In genomic region chr6:107800564-107801164, GRCh38 we compare ENCODE assay signal across 11 cellular contexts. TPM values are rescaled to one million over a fixed set of nuclear protein-coding genes. Genes with fewer than 3 reads are reported as not detected.
DNase-seq lines count a peak whose midpoint lies in the region; ATAC-seq, FAIRE-seq and TF ChIP-seq lines count a peak whose summit lies in the region.
"Had no signal": no experiment of that assay in that cellular context is flagged by ENCODE, and none has a peak within 500 bp of the region (broad histone marks: within the 10 kb centered on the region; RNA-seq: fewer than 3 reads in every experiment).

No MANE protein-coding gene starts in this region.

- no peak overlapping the region for H3K27ac ChIP-seq in cardiac muscle cell
- H3K27ac ChIP-seq in heart right ventricle = no peak overlapping the region
- no peak overlapping the region for H3K27ac ChIP-seq in OCI-LY7 (ENCODE audit: low read depth, low read length, poor library complexity, severe bottlenecking)
- H3K27ac ChIP-seq: KMS-11, prostate gland had no signal

- H3K36me3 ChIP-seq in cardiac muscle cell = no peaks in the 10 kb centered on the region
- no peaks in the 10 kb centered on the region for H3K36me3 ChIP-seq in heart right ventricle
- H3K36me3 ChIP-seq in OCI-LY7 (ENCODE audit: insufficient read depth, low read length) = no peaks in the 10 kb centered on the region
- H3K36me3 ChIP-seq: prostate gland had no signal

- H3K9me3 ChIP-seq in cardiac muscle cell (ENCODE audit: low read depth) (no peaks in the 10 kb centered on the region), heart right ventricle (peaks cover 0 to 13% (median 0%) of the 10 kb centered on the region in 11 donors), OCI-LY7 (ENCODE audit: low read length) (peaks cover 10% of the 10 kb centered on the region; the same call in 1 of the 2 replicates)
- H3K9me3 ChIP-seq: prostate gland had no signal

- ATAC-seq in heart right ventricle = no peak
- ATAC-seq in HG02759 (IDR thresholded peaks at IDR 0.05; ENCODE audit: unreplicated experiment) = no peak

- no peak for TF ChIP-seq POLR2A in GM12892 (IDR thresholded peaks at IDR 0.05; ENCODE audit: low read depth, low read length)

- TF ChIP-seq CTCF in cardiac muscle cell (IDR thresholded peaks at IDR 0.05; ENCODE audit: low read depth, low read length) = peak; percentile 37
- TF ChIP-seq CTCF in heart right ventricle (IDR thresholded peaks at IDR 0.05) = peak in 2 of 9 donors; percentile 13 to 15
- peak; percentile 60 for TF ChIP-seq CTCF in OCI-LY7 (conservative IDR thresholded peaks at IDR 0.05; ENCODE audit: low read length)
- peak; percentile 38 for TF ChIP-seq CTCF in fibroblast of mammary gland (conservative IDR thresholded peaks at IDR 0.05; ENCODE audit: control insufficient read depth, insufficient read depth, low read depth, low read length)

- FAIRE-seq in GM12892 (lab: Jason Lieb, UNC) = no peak

- no TSS peak for BruUV-seq in OCI-LY7 (replicated peaks; lab: Mats Ljungman, UMichigan)

- DNase-seq in cardiac muscle cell (ENCODE audit: low read depth in 1 of 2, low spot score in 1 of 2) (peak in 1 of 2 donors; percentile 29), heart right ventricle (no peak), OCI-LY7 (ENCODE audit: low spot score) (no peak), fibroblast of mammary gland (ENCODE audit: low read depth) (no peak), inferior parietal cortex (ENCODE audit: extremely low spot score) (no peak), NOMO-1 treated with DMSO at 0.1 percent for 48 hours (lab: John Stamatoyannopoulos, UW; ENCODE audit: unreplicated experiment) (no peak), GM12892 (ENCODE audit: insufficient read length) (no peak)
- DNase-seq: activated CD4-positive, alpha-beta T cell treated with anti-CD3 and anti-CD28 coated beads, Interleukin-2, amount 50 U/mL, for 4 hours had no signal

- H3K4me1 ChIP-seq in cardiac muscle cell (ENCODE audit: low read depth) (peaks cover 5% of the 10 kb centered on the region), heart right ventricle (no peaks in the 10 kb centered on the region), OCI-LY7 (ENCODE audit: insufficient read depth, low read length, poor library complexity, severe bottlenecking) (no peaks in the 10 kb centered on the region)
- H3K4me1 ChIP-seq: prostate gland had no signal

- no peak overlapping the region for H3K4me2 ChIP-seq in OCI-LY7 (ENCODE audit: low read length)
- H3K4me2 ChIP-seq: KMS-11 had no signal

- H2AFZ ChIP-seq in OCI-LY7 (ENCODE audit: low read length) = no peak overlapping the region

- POLR2A ChIA-PET in OCI-LY7 (lab: Charles Lee) = interaction anchor here (0.7 kb wide), 1 partner anchor 903 kb away, joined by 3 read pairs; no protein-coding TSS in a partner anchor

- intact Hi-C loops in heart right ventricle (cut with DNase I) (no loop called here), OCI-LY7 (cut with micrococcal nuclease; ENCODE audit: unreplicated experiment) (loop anchor here (2.0 kb wide), 1 partner anchor 48 kb away; no protein-coding TSS in a partner anchor)

- H3K4me3 ChIP-seq in cardiac muscle cell (no peak overlapping the region), heart right ventricle (no peak overlapping the region), OCI-LY7 (ENCODE audit: low read depth, low read length, poor library complexity, severe bottlenecking) (no peak overlapping the region), fibroblast of mammary gland (ENCODE audit: control insufficient read depth, low read depth, low read length) (no peak overlapping the region)
- H3K4me3 ChIP-seq: prostate gland had no signal

- H3K9me2 ChIP-seq in OCI-LY7 (ENCODE audit: insufficient read depth, low read length) = no peaks in the 10 kb centered on the region

- no peaks in the 10 kb centered on the region for H3K27me3 ChIP-seq in cardiac muscle cell
- peaks cover 0 to 19% (median 0%) of the 10 kb centered on the region in 7 donors for H3K27me3 ChIP-seq in heart right ventricle

- no peaks in the 10 kb centered on the region for H4K20me1 ChIP-seq in OCI-LY7 (ENCODE audit: insufficient read depth, low read length)

- 94 to 96% methylated on average over 2 of the region's 2 CpGs for WGBS in heart right ventricle, 2 donors

- CTCF ChIA-PET in OCI-LY7 (lab: Charles Lee; ENCODE audit: unreplicated experiment) = interaction anchor here (1.0 kb wide), 1 partner anchor 47 kb away, joined by 3 read pairs; no protein-coding TSS in a partner anchor

- H3K79me2 ChIP-seq in OCI-LY7 (ENCODE audit: insufficient read depth, low read depth, low read length) = no peaks in the 10 kb centered on the region

RNA-seq across cellular contexts. Expression of gene SCML4, which starts 23.4 kb away (rescaled TPM):
- total RNA-seq in cardiac muscle cell (not detected in 2 replicates), heart right ventricle (under 1 TPM in 5 of 10 donors, not detected in 5; 0.17 to 0.86 (median 0.44) TPM), OCI-LY7 (2022) (1.7 and 3.0 TPM in 2 replicates)
- polyA plus RNA-seq in cardiac muscle cell (not detected in 2 replicates), heart right ventricle (under 1 TPM; 0.06 to 0.15 TPM)
- total RNA-seq in OCI-LY7 (2014; rRNA removed; shearing (Covaris generic)) = 0.77 and 1.5 TPM in 2 replicates
- not detected for polyA plus RNA-seq in GM12892 (2012; ENCODE audit: missing spikeins)
